8 cellular contexts compared by ENCODE assay signal in the genomic region with DNA sequence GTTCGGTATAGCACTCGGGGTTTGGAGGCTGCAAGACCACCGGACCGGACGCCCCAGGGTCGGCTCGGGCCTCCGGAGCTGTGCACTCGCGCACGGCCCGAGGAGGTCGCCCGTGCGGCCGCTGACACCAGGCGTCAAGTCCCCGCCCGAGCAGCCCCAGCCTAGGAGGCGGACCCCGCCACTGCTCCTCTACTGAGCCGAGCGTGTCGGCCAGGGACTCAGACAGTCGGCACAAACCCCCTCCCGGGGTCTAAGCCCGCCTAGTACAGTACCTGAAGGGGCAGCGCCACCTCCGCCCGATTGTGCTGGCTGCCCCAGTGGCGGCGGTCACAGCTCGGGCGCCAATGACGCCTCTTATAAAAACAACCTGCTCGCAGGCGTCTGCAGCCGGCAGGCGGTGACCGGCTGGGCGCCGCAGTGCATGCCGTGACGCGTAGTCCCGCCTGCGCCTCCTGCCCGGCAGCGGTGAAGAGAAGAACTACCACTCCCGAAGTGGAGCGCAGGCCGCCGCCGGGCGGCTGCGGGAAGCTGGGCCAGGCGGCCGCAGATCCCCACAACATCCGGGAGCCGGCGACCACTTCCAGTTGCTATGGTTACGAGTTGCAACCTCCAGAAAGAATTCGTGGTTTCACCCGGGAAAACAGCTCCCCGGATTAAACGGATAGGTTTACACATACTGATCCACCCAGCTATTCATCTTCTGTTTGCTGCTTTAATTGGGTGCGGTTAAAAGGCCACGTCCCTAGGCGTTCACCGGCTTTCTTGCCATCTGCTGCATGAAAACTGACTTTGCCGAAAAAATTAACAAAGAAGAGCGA. TPM values are rescaled to one million over a fixed set of nuclear protein-coding genes. Genes with fewer than 3 reads are reported as not detected.
DNase-seq lines count a peak whose midpoint lies in the region; ATAC-seq and TF ChIP-seq lines count a peak whose summit lies in the region.

A gene with protein sequence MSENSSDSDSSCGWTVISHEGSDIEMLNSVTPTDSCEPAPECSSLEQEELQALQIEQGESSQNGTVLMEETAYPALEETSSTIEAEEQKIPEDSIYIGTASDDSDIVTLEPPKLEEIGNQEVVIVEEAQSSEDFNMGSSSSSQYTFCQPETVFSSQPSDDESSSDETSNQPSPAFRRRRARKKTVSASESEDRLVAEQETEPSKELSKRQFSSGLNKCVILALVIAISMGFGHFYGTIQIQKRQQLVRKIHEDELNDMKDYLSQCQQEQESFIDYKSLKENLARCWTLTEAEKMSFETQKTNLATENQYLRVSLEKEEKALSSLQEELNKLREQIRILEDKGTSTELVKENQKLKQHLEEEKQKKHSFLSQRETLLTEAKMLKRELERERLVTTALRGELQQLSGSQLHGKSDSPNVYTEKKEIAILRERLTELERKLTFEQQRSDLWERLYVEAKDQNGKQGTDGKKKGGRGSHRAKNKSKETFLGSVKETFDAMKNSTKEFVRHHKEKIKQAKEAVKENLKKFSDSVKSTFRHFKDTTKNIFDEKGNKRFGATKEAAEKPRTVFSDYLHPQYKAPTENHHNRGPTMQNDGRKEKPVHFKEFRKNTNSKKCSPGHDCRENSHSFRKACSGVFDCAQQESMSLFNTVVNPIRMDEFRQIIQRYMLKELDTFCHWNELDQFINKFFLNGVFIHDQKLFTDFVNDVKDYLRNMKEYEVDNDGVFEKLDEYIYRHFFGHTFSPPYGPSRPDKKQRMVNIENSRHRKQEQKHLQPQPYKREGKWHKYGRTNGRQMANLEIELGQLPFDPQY (minus strand): TSS at position 411 of the 818 bp plus-strand sequence. CDS start 18,935 bp downstream, outside the sequence.
A gene with protein sequence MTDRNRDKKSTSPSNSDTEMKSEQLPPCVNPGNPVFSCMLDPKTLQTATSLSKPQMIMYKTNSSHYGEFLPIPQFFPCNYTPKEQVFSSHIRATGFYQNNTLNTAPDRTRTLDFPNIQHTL (plus strand): TSS at position 547 of the 818 bp plus-strand sequence. CDS start 274 bp downstream, outside the sequence.

- peak within 1 kb of the TSS; percentile 21 for H2BK5ac ChIP-seq in IMR-90 (ENCODE audit: low read depth, low read length, poor library complexity, severe bottlenecking)

- H4K91ac ChIP-seq in IMR-90 (ENCODE audit: insufficient read depth, low read depth, low read length): peak within 1 kb of the TSS; percentile 36

- H2AK9ac ChIP-seq in IMR-90 (replicated peaks; ENCODE audit: low read depth, low read length, poor library complexity): peak within 1 kb of the TSS; percentile 66

- 0% methylated on average over 29 of the region's 72 CpGs; no CpG with 5 or more reads in 1 of the 2 experiments for WGBS in IMR-90 (ENCODE audit: extremely low coverage in 2 of 2, insufficient read length in 1 of 2), 2 experiments
- 0% methylated on average over 72 of the region's 72 CpGs for WGBS in esophagus, 2 donors

- H3K4me3 ChIP-seq in IMR-90 (ENCODE audit: insufficient read depth, low read depth, low read length) (peak within 1 kb of the TSS; percentile 83), esophagus (ENCODE audit: low read depth in 1 of 2, low read length in 2 of 2) (peak within 1 kb of the TSS; percentile 83 to 94), mucosa of stomach (ENCODE audit: low read length) (peak within 1 kb of the TSS; percentile 61)

- no peaks in the 10 kb centered on the region for H3K27me3 Mint-ChIP-seq in activated T-cell treated with anti-CD3 and anti-CD28 coated beads, Interleukin-2, amount 50 U/mL, for 24 hours

- H3K36me3 ChIP-seq in IMR-90 (ENCODE audit: control insufficient read depth, insufficient read depth, low read length) (no peaks in the 10 kb centered on the region), esophagus (ENCODE audit: control insufficient read depth in 2 of 2, insufficient read depth in 2 of 2, low read length in 1 of 2) (no peaks in the 10 kb centered on the region), mucosa of stomach (ENCODE audit: control insufficient read depth, insufficient read depth, low read length) (no peaks in the 10 kb centered on the region)

- H2AFZ ChIP-seq in IMR-90 (replicated peaks; ENCODE audit: low read length, poor library complexity): peak within 1 kb of the TSS; percentile 99

- no peaks in the 10 kb centered on the region for H3K9me1 ChIP-seq in IMR-90 (ENCODE audit: insufficient read depth, low read length)

- H3K27ac ChIP-seq in IMR-90 (ENCODE audit: insufficient read depth, low read length): peak within 1 kb of the TSS; percentile 53
- peak within 1 kb of the TSS; percentile 86 to 93 for H3K27ac ChIP-seq in esophagus (ENCODE audit: low read depth in 2 of 2, low read length in 1 of 2)

- H3K56ac ChIP-seq in IMR-90 (ENCODE audit: extremely low read depth, insufficient read depth, low read length): peak within 1 kb of the TSS; percentile 20

- H3K14ac ChIP-seq in IMR-90 (replicated peaks; ENCODE audit: low read depth, low read length): peak within 1 kb of the TSS; percentile 80

- DNase-seq in DMS153 treated with DMSO at 0.1 percent for 48 hours (lab: John Stamatoyannopoulos, UW; ENCODE audit: unreplicated experiment) (peak; percentile 68), IMR-90 (peak; percentile 93), OCI-M1 (lab: John Stamatoyannopoulos, UW) (peak; percentile 96)
- peak; percentile 93 for DNase-seq in activated T-cell treated with anti-CD3 and anti-CD28 coated beads, Interleukin-2, amount 50 U/mL, for 24 hours
- DNase-seq in stimulated activated CD8-positive, alpha-beta memory T cell treated with anti-CD3 and anti-CD28 coated beads, Interleukin-7, amount 100 ng/mL, for 1 hour (ENCODE audit: low read depth in 2 of 2): peak; percentile 62 to 71

- in situ Hi-C loops in IMR-90 (cut with MboI; ENCODE audit: low sequenced_read_pairs): no loop called here

- H2AK5ac ChIP-seq in IMR-90 (ENCODE audit: low read depth, low read length): peak within 1 kb of the TSS; percentile 54; the same call in 1 of the 2 replicates

- no peaks in the 10 kb centered on the region for H4K20me1 ChIP-seq in IMR-90 (ENCODE audit: insufficient read depth, low read length)

- TF ChIP-seq CTCF in IMR-90 (conservative IDR thresholded peaks at IDR 0.05; ENCODE audit: low read depth, low read length): peak; percentile 85

- TF ChIP-seq POLR2A in IMR-90 (IDR thresholded peaks at IDR 0.05; ENCODE audit: low read depth, low read length): peak; percentile 83

- CTCF ChIA-PET in IMR-90 (lab: Yijun Ruan, JAX): interaction anchor here (0.5 to 1.8 kb wide), 7 partner anchors 12 to 89 kb away, joined by 3 to 9 read pairs (median 3); a partner anchor contains a TSS

- TF ChIP-seq RAD21 in IMR-90 (IDR thresholded peaks at IDR 0.05; ENCODE audit: low read length): peak; percentile 35

- H3K9me3 ChIP-seq in IMR-90 (ENCODE audit: control insufficient read depth, insufficient read depth, low read length) (no peaks in the 10 kb centered on the region), esophagus (ENCODE audit: control insufficient read depth in 2 of 2, insufficient read depth in 1 of 2, low read depth in 1 of 2, low read length in 1 of 2) (no peaks in the 10 kb centered on the region), mucosa of stomach (ENCODE audit: control insufficient read depth, low read length) (no peaks in the 10 kb centered on the region)

- H3K4me1 ChIP-seq in IMR-90 (ENCODE audit: control insufficient read depth, insufficient read depth, low read length) (no peaks in the 10 kb centered on the region), esophagus (ENCODE audit: control insufficient read depth in 2 of 2, insufficient read depth in 2 of 2, low read length in 1 of 2) (no peaks in the 10 kb centered on the region), mucosa of stomach (ENCODE audit: control insufficient read depth, insufficient read depth, low read length) (peaks cover 11% of the 10 kb centered on the region)

- peaks cover 0 to 9% of the 10 kb centered on the region in 2 experiments; a peak in 2 of 4 replicates for H3K79me1 ChIP-seq in IMR-90 (ENCODE audit: low read depth in 1 of 2, low read length in 2 of 2)

- no peaks in the 10 kb centered on the region for H3K9me3 Mint-ChIP-seq in activated T-cell treated with anti-CD3 and anti-CD28 coated beads, Interleukin-2, amount 50 U/mL, for 24 hours

- peak within 1 kb of the TSS; percentile 42 for H3K4ac ChIP-seq in IMR-90 (ENCODE audit: low read depth, low read length)

- no TSS peak for BruUV-seq in IMR-90 (replicated peaks; lab: Mats Ljungman, UMichigan)

- H2BK120ac ChIP-seq in IMR-90 (ENCODE audit: low read depth, low read length): peak within 1 kb of the TSS; percentile 31; the same call in 1 of the 2 replicates

- intact Hi-C loops in IMR-90 (cut with micrococcal nuclease): loop anchor here (1.0 kb wide), 1 partner anchor 89 kb away; a partner anchor contains a TSS

- peak within 1 kb of the TSS; percentile 98 for H3K4me2 ChIP-seq in IMR-90 (ENCODE audit: low read depth, low read length)

- peak within 1 kb of the TSS; percentile 87 for H3K4me3 Mint-ChIP-seq in activated T-cell treated with anti-CD3 and anti-CD28 coated beads, Interleukin-2, amount 50 U/mL, for 24 hours

- H4K8ac ChIP-seq in IMR-90 (ENCODE audit: low read depth in 2 of 2, low read length in 2 of 2): peak within 1 kb of the TSS; percentile 22 to 78; a peak in 3 of 4 replicates

- peak within 1 kb of the TSS; percentile 40; the same call in 1 of the 3 replicates for H2BK15ac ChIP-seq in IMR-90 (ENCODE audit: low read depth, low read length)

- peak within 1 kb of the TSS; percentile 46; the same call in 1 of the 2 replicates for H4K5ac ChIP-seq in IMR-90 (ENCODE audit: low read depth, low read length)

- peaks cover 40% of the 10 kb centered on the region for H3K4me1 Mint-ChIP-seq in activated T-cell treated with anti-CD3 and anti-CD28 coated beads, Interleukin-2, amount 50 U/mL, for 24 hours (ENCODE audit: low read depth)

- peak within 1 kb of the TSS; percentile 11; the same call in 1 of the 2 replicates for H3K18ac ChIP-seq in IMR-90 (ENCODE audit: low read depth, low read length)

- H3K27me3 ChIP-seq in IMR-90 (ENCODE audit: control insufficient read depth, insufficient read depth, low read length): no peaks in the 10 kb centered on the region
- no peaks in the 10 kb centered on the region for H3K27me3 ChIP-seq in esophagus (ENCODE audit: control insufficient read depth in 1 of 2, insufficient read depth in 2 of 2, low read length in 2 of 2)
- H3K27me3 ChIP-seq in mucosa of stomach (ENCODE audit: control insufficient read depth, insufficient read depth, low read length): no peaks in the 10 kb centered on the region

- ATAC-seq in GM21528 (IDR thresholded peaks at IDR 0.05; ENCODE audit: low FRiP score, unreplicated experiment): peak; percentile 97
- ATAC-seq in IMR-90 (ENCODE audit: low read depth): peak; percentile 99

- H3K27ac Mint-ChIP-seq in activated T-cell treated with anti-CD3 and anti-CD28 coated beads, Interleukin-2, amount 50 U/mL, for 24 hours: peak within 1 kb of the TSS; percentile 87

- peak within 1 kb of the TSS; percentile 67 for H3K23ac ChIP-seq in IMR-90 (ENCODE audit: low read depth, low read length)

- H2BK20ac ChIP-seq in IMR-90 (ENCODE audit: low read depth, low read length): no peak within 1 kb of the TSS

- H3K9ac ChIP-seq in IMR-90 (ENCODE audit: low read depth, low read length) (peak within 1 kb of the TSS; percentile 83), mucosa of stomach (ENCODE audit: low read length) (peak within 1 kb of the TSS; percentile 84)

- POLR2A ChIA-PET in IMR-90 (lab: Charles Lee; ENCODE audit: unreplicated experiment): interaction anchor here (0.6 kb wide), 1 partner anchor 40 kb away, joined by 3 read pairs; no protein-coding TSS in a partner anchor

- H3K36me3 Mint-ChIP-seq in activated T-cell treated with anti-CD3 and anti-CD28 coated beads, Interleukin-2, amount 50 U/mL, for 24 hours (ENCODE audit: low read depth): peaks cover 5% of the 10 kb centered on the region

- dilution Hi-C loops in IMR-90 (cut with HindIII; ENCODE audit: low sequenced_read_pairs, unreplicated experiment): no loop called here

RNA-seq across cellular contexts. Expression of the first gene that starts in this region (rescaled TPM):
- total RNA-seq in IMR-90 (2012; rRNA removed): 14.3 and 18.9 TPM in 2 replicates
- polyA plus RNA-seq in IMR-90 (2012; rRNA removed): 7.7 and 11.4 TPM in 2 replicates
- 1.6 and 2.9 TPM in 2 replicates for polyA plus RNA-seq in IMR-90 (2012; cell fraction: cytosol; rRNA removed)
- polyA plus RNA-seq in IMR-90 (2012; cell fraction: nucleus; rRNA removed; ENCODE audit: low replicate concordance): 0.66 and 6.3 TPM in 2 replicates
- polyA plus RNA-seq in esophagus: 1 to 10 TPM; 5.0 to 6.7 TPM

RNA-seq across cellular contexts. Expression of the second gene that starts in this region (rescaled TPM):
- total RNA-seq in IMR-90 (2012; rRNA removed): 0.28 and 0.36 TPM in 2 replicates
- polyA plus RNA-seq in IMR-90 (2012; rRNA removed): 0.48 and 1.0 TPM in 2 replicates
- 0.13 TPM in 1 of 2 replicates, not detected in the other for polyA plus RNA-seq in IMR-90 (2012; cell fraction: cytosol; rRNA removed)
- 0.22 TPM in 1 of 2 replicates, not detected in the other for polyA plus RNA-seq in IMR-90 (2012; cell fraction: nucleus; rRNA removed; ENCODE audit: low replicate concordance)
- polyA plus RNA-seq in esophagus: 1 to 10 TPM in 1 of 2 donors, under 1 TPM in 1; 0.73 to 2.1 TPM

Comparison
In these comparisons a context has a peak if more than half of its experiments do, and no peak if none do; other contexts are left out.
1. Peak in every context shown above with its lines: DNase-seq, ATAC-seq, H3K4me3 ChIP-seq and H3K27ac ChIP-seq.